Comparison of ENCODE assay signal across 18 cellular contexts in genomic region chr19:17627921-17628320, GRCh38.
A peak's percentile ranks its signal among the peaks of the same experiment; 100 is the strongest.
DNase-seq lines count a peak whose midpoint lies in the region; ATAC-seq and TF ChIP-seq lines count a peak whose summit lies in the region.
"Had no signal": no experiment of that assay in that cellular context is flagged by ENCODE, and none has a peak within 500 bp of the region (broad histone marks: within the 10 kb centered on the region; RNA-seq: fewer than 3 reads in every experiment).

No MANE protein-coding gene starts in this region.

- no peak overlapping the region for H3K9ac ChIP-seq in endodermal cell (ENCODE audit: extremely low read depth, low read length, poor library complexity, severe bottlenecking)
- no peak overlapping the region for H3K9ac ChIP-seq in neuronal stem cell (ENCODE audit: low read depth, low read length, poor library complexity)

- no peak overlapping the region for H3K23ac ChIP-seq in neuronal stem cell (ENCODE audit: low read depth, low read length, poor library complexity)

- H3K27ac ChIP-seq in left ventricle myocardium inferior (replicated peaks) = no peak overlapping the region
- H3K27ac ChIP-seq in endodermal cell (ENCODE audit: low read depth, low read length) = no peak overlapping the region
- H3K27ac ChIP-seq in neuronal stem cell (replicated peaks; ENCODE audit: low read length) = no peak overlapping the region
- H3K27ac ChIP-seq: 22Rv1 had no signal

- H3K36me3 ChIP-seq in left ventricle myocardium inferior (no peaks in the 10 kb centered on the region), endodermal cell (ENCODE audit: control insufficient read depth, insufficient read depth, low read length) (no peaks in the 10 kb centered on the region), neuronal stem cell (replicated peaks in 1 of 2; ENCODE audit: control insufficient read depth in 2 of 2, insufficient read depth in 2 of 2, low read length in 2 of 2) (peaks cover 0 to 13% of the 10 kb centered on the region in 2 donors)

- no peak overlapping the region for H3K4me2 ChIP-seq in neuronal stem cell (ENCODE audit: insufficient read depth, low read length, poor library complexity, severe bottlenecking)
- H3K4me2 ChIP-seq: GM23338 had no signal

- whole genome bisulfite sequencing in endodermal cell (ENCODE audit: insufficient coverage in 1 of 2, insufficient read length in 1 of 2), 2 experiments = 89 to 100% methylated on average over 1 to 5 of the region's 5 CpGs
- no CpG with 5 or more reads among the region's 5 CpGs for WGBS in neuronal stem cell (ENCODE audit: extremely low coverage in 2 of 2, insufficient read length in 2 of 2, insufficient replicate concordance in 1 of 2), 2 donors

- H3K4me1 ChIP-seq in left ventricle myocardium inferior (no peaks in the 10 kb centered on the region), endodermal cell (ENCODE audit: control insufficient read depth, insufficient read depth, low read length) (no peaks in the 10 kb centered on the region), neuronal stem cell (ENCODE audit: control insufficient read depth in 2 of 2, insufficient read depth in 1 of 2, low read depth in 1 of 2, low read length in 2 of 2) (no peaks in the 10 kb centered on the region)

- H4K91ac ChIP-seq in neuronal stem cell (ENCODE audit: low read depth, low read length, poor library complexity) = no peak overlapping the region

- H4K8ac ChIP-seq in neuronal stem cell (ENCODE audit: low read depth, low read length) = no peak overlapping the region

- H3K9me3 Mint-ChIP-seq in endodermal cell (no peaks in the 10 kb centered on the region), natural killer cell (no peaks in the 10 kb centered on the region)
- H3K9me3 Mint-ChIP-seq: CD4-positive, alpha-beta memory T cell; GM23338; H9 had no signal

- H2AK5ac ChIP-seq in neuronal stem cell (ENCODE audit: low read depth, low read length) = no peak overlapping the region

- no peak for TF ChIP-seq CTCF in left ventricle myocardium inferior (IDR thresholded peaks at IDR 0.05; ENCODE audit: borderline replicate concordance)
- no peak for TF ChIP-seq CTCF in endodermal cell (conservative IDR thresholded peaks at IDR 0.05)
- no peak for TF ChIP-seq CTCF in natural killer cell (IDR thresholded peaks at IDR 0.05)

- no peak overlapping the region for H3K4ac ChIP-seq in neuronal stem cell (ENCODE audit: low read length)

- intact Hi-C loops in Right ventricle myocardium superior (cut with DNase I) = no loop called here
- intact Hi-C loops in left ventricle myocardium inferior (cut with micrococcal nuclease) = no loop called here
- intact Hi-C loops in natural killer cell (cut with micrococcal nuclease) = no loop called here
- intact Hi-C loops in head of caudate nucleus (cut with DNase I) = no loop called here

- H2BK5ac ChIP-seq in neuronal stem cell (ENCODE audit: low read length) = no peak overlapping the region

- H3K79me1 ChIP-seq in neuronal stem cell (ENCODE audit: low read depth, low read length) = no peaks in the 10 kb centered on the region

- H3K27me3 ChIP-seq in left ventricle myocardium inferior (ENCODE audit: low read depth) = peaks cover 5% of the 10 kb centered on the region
- no peaks in the 10 kb centered on the region for H3K27me3 ChIP-seq in endodermal cell (ENCODE audit: control insufficient read depth, insufficient read depth, low read length, poor library complexity, severe bottlenecking)
- H3K27me3 ChIP-seq in neuronal stem cell (ENCODE audit: control insufficient read depth in 3 of 3, insufficient read depth in 3 of 3, low read depth in 1 of 3, low read length in 3 of 3) = no peaks in the 10 kb centered on the region

- DNase-seq in Right ventricle myocardium superior (peak; percentile 10), left ventricle myocardium inferior (no peak), endodermal cell (peak; percentile 20), neuronal stem cell (ENCODE audit: low spot score) (no peak), natural killer cell (no peak), head of caudate nucleus (no peak)
- DNase-seq: C1 segment of cervical spinal cord; Calu3; CD4-positive, alpha-beta memory T cell; COR-L47; DMS53; DMS79 treated with DMSO at 0.1 percent for 48 hours; GF-D8; H9 had no signal

- no peak overlapping the region for H3K14ac ChIP-seq in neuronal stem cell (ENCODE audit: low read length)

- peaks cover 11% of the 10 kb centered on the region for H3K36me3 Mint-ChIP-seq in endodermal cell (ENCODE audit: low read depth)
- no peaks in the 10 kb centered on the region for H3K36me3 Mint-ChIP-seq in natural killer cell
- H3K36me3 Mint-ChIP-seq: CD4-positive, alpha-beta memory T cell had no signal

- H3K27me3 Mint-ChIP-seq in endodermal cell (ENCODE audit: insufficient read depth) (no peaks in the 10 kb centered on the region), natural killer cell (ENCODE audit: low read depth in 2 of 2) (no peaks in the 10 kb centered on the region)

- no peak overlapping the region for H2BK12ac ChIP-seq in neuronal stem cell (ENCODE audit: low read length)

- ATAC-seq in Right ventricle myocardium superior (ENCODE audit: poor library complexity) (no peak), natural killer cell (no peak)
- ATAC-seq: GM23338, HCT116 had no signal

- H3K4me3 Mint-ChIP-seq in endodermal cell = no peak overlapping the region
- no peak overlapping the region for H3K4me3 Mint-ChIP-seq in natural killer cell
- H3K4me3 Mint-ChIP-seq: B cell; CD4-positive, alpha-beta memory T cell; GM23338; H9 had no signal

- H3K4me1 Mint-ChIP-seq in endodermal cell (no peaks in the 10 kb centered on the region), natural killer cell (peaks cover 0 to under 1% of the 10 kb centered on the region in 2 donors)
- H3K4me1 Mint-ChIP-seq: B cell, GM23338, H9 had no signal

- H3K27ac Mint-ChIP-seq in endodermal cell (no peak overlapping the region), natural killer cell (no peak overlapping the region)
- H3K27ac Mint-ChIP-seq: B cell; CD4-positive, alpha-beta memory T cell; GM23338; H9 had no signal

- peak overlapping the region; percentile 32 for H3K18ac ChIP-seq in neuronal stem cell (ENCODE audit: low read length)

- H3K4me3 ChIP-seq in left ventricle myocardium inferior (no peak overlapping the region), endodermal cell (ENCODE audit: low read length) (no peak overlapping the region), neuronal stem cell (ENCODE audit: low read length in 2 of 2) (no peak overlapping the region)
- H3K4me3 ChIP-seq: GM23338 had no signal

- H2BK15ac ChIP-seq in neuronal stem cell (ENCODE audit: low read length) = peak overlapping the region; percentile 44

- no peak overlapping the region for H2BK120ac ChIP-seq in neuronal stem cell (ENCODE audit: low read depth, low read length)

- no peaks in the 10 kb centered on the region for H3K9me3 ChIP-seq in left ventricle myocardium inferior (replicated peaks)
- no peaks in the 10 kb centered on the region for H3K9me3 ChIP-seq in endodermal cell (ENCODE audit: control insufficient read depth, low read length)
- H3K9me3 ChIP-seq in neuronal stem cell (replicated peaks in 1 of 2; ENCODE audit: control insufficient read depth in 2 of 2, insufficient read depth in 1 of 2, low read depth in 1 of 2, low read length in 2 of 2) = no peaks in the 10 kb centered on the region

- H2AFZ ChIP-seq in neuronal stem cell (ENCODE audit: low read length) = no peak overlapping the region
- H2AFZ ChIP-seq: GM23338 had no signal

Comparison
In these comparisons a context has a peak if more than half of its experiments do, and no peak if none do; other contexts are left out.
1. DNase-seq: peak in Right ventricle myocardium superior (single experiment) and endodermal cell (single experiment); none in left ventricle myocardium inferior (single experiment), neuronal stem cell (single experiment), natural killer cell (single experiment) and head of caudate nucleus (0 of 42).